Comparison of ENCODE assay signal across 18 cellular contexts in genomic region chr3:126112531-126113237, GRCh38. TPM values are rescaled to one million over a fixed set of nuclear protein-coding genes. Genes with fewer than 3 reads are reported as not detected.
DNase-seq lines count a peak whose midpoint lies in the region; ATAC-seq and TF ChIP-seq lines count a peak whose summit lies in the region.
"Had no signal": no experiment of that assay in that cellular context is flagged by ENCODE, and none has a peak within 500 bp of the region (broad histone marks: within the 10 kb centered on the region; RNA-seq: fewer than 3 reads in every experiment).

No MANE protein-coding gene starts in this region.

- peak; percentile 0 for DNase-seq in activated CD4-positive, alpha-beta memory T cell treated with anti-CD3 and anti-CD28 coated beads for 36 hours
- DNase-seq in activated CD4-positive, alpha-beta memory T cell treated with anti-CD3 and anti-CD28 coated beads, Interleukin-2, amount 10 ng/mL, durations not matched to agents 7 days and 5 days: no peak
- peak; percentile 31 for DNase-seq in endodermal cell
- DNase-seq in neural crest cell (ENCODE audit: low read depth, low spot score): no peak
- DNase-seq in suprapubic skin (ENCODE audit: low spot score in 2 of 2): peak; percentile 48 to 77
- DNase-seq in superior temporal gyrus (ENCODE audit: extremely low spot score): no peak
- no peak for DNase-seq in inferior parietal cortex (ENCODE audit: extremely low spot score)
- DNase-seq: Karpas-422, NCI-H1105 treated with DMSO at 0.1 percent for 48 hours, NCI-H1930, NCI-H2171, NCI-H446 treated with DMSO at 0.1 percent for 48 hours, NCI-H748 treated with DMSO at 0.1 percent for 48 hours, PC-9 had no signal

- no peak for TF ChIP-seq EP300 in suprapubic skin (IDR thresholded peaks at IDR 0.05)

- no peak overlapping the region for H3K27ac ChIP-seq in endodermal cell (ENCODE audit: low read depth, low read length)
- no peak overlapping the region for H3K27ac ChIP-seq in suprapubic skin
- H3K27ac ChIP-seq: 22Rv1, BLaER1, PC-9 had no signal

- no peaks in the 10 kb centered on the region for H3K4me1 Mint-ChIP-seq in activated CD4-positive, alpha-beta memory T cell treated with anti-CD3 and anti-CD28 coated beads for 36 hours (ENCODE audit: low read depth)
- no peaks in the 10 kb centered on the region for H3K4me1 Mint-ChIP-seq in activated CD4-positive, alpha-beta memory T cell treated with anti-CD3 and anti-CD28 coated beads, Interleukin-2, amount 10 ng/mL, durations not matched to agents 7 days and 5 days
- H3K4me1 Mint-ChIP-seq in endodermal cell (no peaks in the 10 kb centered on the region), neural crest cell (peaks cover 20% of the 10 kb centered on the region)
- no peaks in the 10 kb centered on the region for H3K4me1 Mint-ChIP-seq in activated T-helper 17 cell treated with anti-CD3 and anti-CD28 coated beads, Interleukin-2, amount 50 U/mL, for 72 hours

- no peaks in the 10 kb centered on the region for H3K9me3 Mint-ChIP-seq in activated CD4-positive, alpha-beta memory T cell treated with anti-CD3 and anti-CD28 coated beads for 36 hours
- no peaks in the 10 kb centered on the region for H3K9me3 Mint-ChIP-seq in activated CD4-positive, alpha-beta memory T cell treated with anti-CD3 and anti-CD28 coated beads, Interleukin-2, amount 10 ng/mL, durations not matched to agents 7 days and 5 days
- H3K9me3 Mint-ChIP-seq in endodermal cell: no peaks in the 10 kb centered on the region
- no peaks in the 10 kb centered on the region for H3K9me3 Mint-ChIP-seq in neural crest cell
- H3K9me3 Mint-ChIP-seq in activated T-helper 17 cell treated with anti-CD3 and anti-CD28 coated beads, Interleukin-2, amount 50 U/mL, for 72 hours: no peaks in the 10 kb centered on the region

- H3K4me3 ChIP-seq in endodermal cell (ENCODE audit: low read length): no peak overlapping the region
- H3K4me3 ChIP-seq in suprapubic skin: no peak overlapping the region
- H3K4me3 ChIP-seq: BLaER1, PC-9 had no signal

- H3K27me3 ChIP-seq in endodermal cell (ENCODE audit: control insufficient read depth, insufficient read depth, low read length, poor library complexity, severe bottlenecking) (no peaks in the 10 kb centered on the region), suprapubic skin (no peaks in the 10 kb centered on the region)
- H3K27me3 ChIP-seq: BLaER1 had no signal

- CTCF ChIA-PET in activated CD4-positive, alpha-beta memory T cell treated with anti-CD3 and anti-CD28 coated beads for 36 hours (lab: Charles Lee): no interaction called here
- CTCF ChIA-PET in activated CD4-positive, alpha-beta memory T cell treated with anti-CD3 and anti-CD28 coated beads, Interleukin-2, amount 10 ng/mL, durations not matched to agents 7 days and 5 days (lab: Charles Lee): no interaction called here

- TF ChIP-seq CTCF in endodermal cell (conservative IDR thresholded peaks at IDR 0.05): no peak
- TF ChIP-seq CTCF in neural crest cell (conservative IDR thresholded peaks at IDR 0.05): no peak
- TF ChIP-seq CTCF in suprapubic skin (IDR thresholded peaks at IDR 0.05): no peak

- intact Hi-C loops in activated CD4-positive, alpha-beta memory T cell treated with anti-CD3 and anti-CD28 coated beads for 36 hours (cut with micrococcal nuclease): no loop called here

- no peaks in the 10 kb centered on the region for H3K9me3 ChIP-seq in endodermal cell (ENCODE audit: control insufficient read depth, low read length)
- no peaks in the 10 kb centered on the region for H3K9me3 ChIP-seq in suprapubic skin
- H3K9me3 ChIP-seq: BLaER1 had no signal

- no peaks in the 10 kb centered on the region for H3K4me1 ChIP-seq in endodermal cell (ENCODE audit: control insufficient read depth, insufficient read depth, low read length)
- no peaks in the 10 kb centered on the region for H3K4me1 ChIP-seq in suprapubic skin
- H3K4me1 ChIP-seq: BLaER1 had no signal

- H3K36me3 Mint-ChIP-seq in activated CD4-positive, alpha-beta memory T cell treated with anti-CD3 and anti-CD28 coated beads for 36 hours: no peaks in the 10 kb centered on the region
- H3K36me3 Mint-ChIP-seq in activated CD4-positive, alpha-beta memory T cell treated with anti-CD3 and anti-CD28 coated beads, Interleukin-2, amount 10 ng/mL, durations not matched to agents 7 days and 5 days (ENCODE audit: low read depth): no peaks in the 10 kb centered on the region
- no peaks in the 10 kb centered on the region for H3K36me3 Mint-ChIP-seq in endodermal cell (ENCODE audit: low read depth)
- no peaks in the 10 kb centered on the region for H3K36me3 Mint-ChIP-seq in neural crest cell (ENCODE audit: low read depth)
- no peaks in the 10 kb centered on the region for H3K36me3 Mint-ChIP-seq in activated T-helper 17 cell treated with anti-CD3 and anti-CD28 coated beads, Interleukin-2, amount 50 U/mL, for 72 hours (ENCODE audit: low read depth)

- H3K9ac ChIP-seq in endodermal cell (ENCODE audit: extremely low read depth, low read length, poor library complexity, severe bottlenecking): no peak overlapping the region
- H3K9ac ChIP-seq: BLaER1 had no signal

- POLR2A ChIA-PET in activated CD4-positive, alpha-beta memory T cell treated with anti-CD3 and anti-CD28 coated beads for 36 hours (lab: Charles Lee): no interaction called here
- POLR2A ChIA-PET in activated CD4-positive, alpha-beta memory T cell treated with anti-CD3 and anti-CD28 coated beads, Interleukin-2, amount 10 ng/mL, durations not matched to agents 7 days and 5 days (lab: Charles Lee): no interaction called here

- no peak for TF ChIP-seq POLR2A in suprapubic skin (IDR thresholded peaks at IDR 0.05)

- no peaks in the 10 kb centered on the region for H3K27me3 Mint-ChIP-seq in activated CD4-positive, alpha-beta memory T cell treated with anti-CD3 and anti-CD28 coated beads for 36 hours
- no peaks in the 10 kb centered on the region for H3K27me3 Mint-ChIP-seq in activated CD4-positive, alpha-beta memory T cell treated with anti-CD3 and anti-CD28 coated beads, Interleukin-2, amount 10 ng/mL, durations not matched to agents 7 days and 5 days
- H3K27me3 Mint-ChIP-seq in endodermal cell (ENCODE audit: insufficient read depth) (no peaks in the 10 kb centered on the region), neural crest cell (ENCODE audit: low read depth) (no peaks in the 10 kb centered on the region)
- H3K27me3 Mint-ChIP-seq in activated T-helper 17 cell treated with anti-CD3 and anti-CD28 coated beads, Interleukin-2, amount 50 U/mL, for 72 hours: no peaks in the 10 kb centered on the region

- H3K27ac Mint-ChIP-seq in activated CD4-positive, alpha-beta memory T cell treated with anti-CD3 and anti-CD28 coated beads for 36 hours: no peak overlapping the region
- H3K27ac Mint-ChIP-seq in activated CD4-positive, alpha-beta memory T cell treated with anti-CD3 and anti-CD28 coated beads, Interleukin-2, amount 10 ng/mL, durations not matched to agents 7 days and 5 days: no peak overlapping the region
- no peak overlapping the region for H3K27ac Mint-ChIP-seq in endodermal cell
- H3K27ac Mint-ChIP-seq in neural crest cell (ENCODE audit: unreplicated experiment): peak overlapping the region; percentile 19
- H3K27ac Mint-ChIP-seq in activated T-helper 17 cell treated with anti-CD3 and anti-CD28 coated beads, Interleukin-2, amount 50 U/mL, for 72 hours: no peak overlapping the region

- no peak overlapping the region for H3K4me3 Mint-ChIP-seq in activated CD4-positive, alpha-beta memory T cell treated with anti-CD3 and anti-CD28 coated beads for 36 hours
- no peak overlapping the region for H3K4me3 Mint-ChIP-seq in activated CD4-positive, alpha-beta memory T cell treated with anti-CD3 and anti-CD28 coated beads, Interleukin-2, amount 10 ng/mL, durations not matched to agents 7 days and 5 days
- no peak overlapping the region for H3K4me3 Mint-ChIP-seq in endodermal cell
- no peak overlapping the region for H3K4me3 Mint-ChIP-seq in neural crest cell
- H3K4me3 Mint-ChIP-seq in activated T-helper 17 cell treated with anti-CD3 and anti-CD28 coated beads, Interleukin-2, amount 50 U/mL, for 72 hours: no peak overlapping the region

- no peaks in the 10 kb centered on the region for H3K36me3 ChIP-seq in endodermal cell (ENCODE audit: control insufficient read depth, insufficient read depth, low read length)
- no peaks in the 10 kb centered on the region for H3K36me3 ChIP-seq in suprapubic skin
- H3K36me3 ChIP-seq: BLaER1 had no signal

- no peak for ATAC-seq in activated T-helper 17 cell treated with anti-CD3 and anti-CD28 coated beads, Interleukin-2, amount 50 U/mL, for 72 hours (replicated peaks)
- ATAC-seq: Right ventricle myocardium inferior had no signal

- WGBS in endodermal cell (ENCODE audit: insufficient coverage in 1 of 2, insufficient read length in 1 of 2), 2 experiments: 92 to 93% methylated on average over 7 to 13 of the region's 13 CpGs
- 95% methylated on average over 11 of the region's 13 CpGs for WGBS in suprapubic skin

RNA-seq across cellular contexts. Expression of gene SLC41A3, which starts 28.8 kb away (rescaled TPM):
- 10 to 100 TPM; 26.3 to 27.3 TPM for total RNA-seq in activated CD4-positive, alpha-beta memory T cell treated with anti-CD3 and anti-CD28 coated beads for 36 hours
- total RNA-seq in activated CD4-positive, alpha-beta memory T cell treated with anti-CD3 and anti-CD28 coated beads, Interleukin-2, amount 10 ng/mL, durations not matched to agents 7 days and 5 days: 10 to 100 TPM; 25.6 to 30.0 TPM
- total RNA-seq in endodermal cell (10 to 100 TPM; 46.8 to 50.4 TPM), neural crest cell (58.1 and 58.8 TPM in 2 replicates), suprapubic skin (10 to 100 TPM; 32.3 to 51.3 (median 44.0) TPM)
- 48.2 TPM for polyA plus RNA-seq in endodermal cell (2013, experiment 1 of 2)
- polyA plus RNA-seq in endodermal cell (2013, experiment 2 of 2): 42.7 TPM
- total RNA-seq in activated T-helper 17 cell treated with anti-CD3 and anti-CD28 coated beads, Interleukin-2, amount 50 U/mL, for 72 hours: 10 to 100 TPM; 33.1 to 50.8 TPM

Comparison
In these comparisons a context has a peak if more than half of its experiments do, and no peak if none do; other contexts are left out.
1. DNase-seq: peak in activated CD4-positive, alpha-beta memory T cell treated with anti-CD3 and anti-CD28 coated beads for 36 hours (single experiment), endodermal cell (single experiment) and suprapubic skin (2 of 2); none in activated CD4-positive, alpha-beta memory T cell treated with anti-CD3 and anti-CD28 coated beads, Interleukin-2, amount 10 ng/mL, durations not matched to agents 7 days and 5 days (single experiment), neural crest cell (single experiment), superior temporal gyrus (single experiment) and inferior parietal cortex (single experiment).